Comparison of ENCODE assay signal across 18 cellular contexts in the genomic region with DNA sequence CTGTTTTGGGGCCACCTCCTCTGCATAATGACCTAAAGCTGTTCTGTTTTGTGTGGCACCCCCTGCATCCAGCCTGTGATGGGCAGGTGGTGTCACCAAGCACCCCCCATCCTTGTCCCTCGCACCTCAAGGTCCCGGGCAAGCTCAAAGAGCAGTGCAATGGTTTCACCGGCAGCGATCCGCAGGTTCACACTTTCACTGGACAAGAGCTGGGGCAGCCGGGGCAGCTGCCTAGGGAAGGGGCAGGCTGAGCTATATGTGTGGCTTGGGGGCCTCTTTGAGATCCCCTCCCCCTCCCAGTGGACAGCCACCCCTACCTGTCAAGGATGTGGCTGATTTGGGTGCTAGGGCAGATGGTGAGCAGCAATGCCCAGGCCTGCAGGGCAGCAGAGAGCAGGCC. TPM values are rescaled to one million over a fixed set of nuclear protein-coding genes. Genes with fewer than 3 reads are reported as not detected.
DNase-seq lines count a peak whose midpoint lies in the region; ATAC-seq and TF ChIP-seq lines count a peak whose summit lies in the region.
"Had no signal": no experiment of that assay in that cellular context is flagged by ENCODE, and none has a peak within 500 bp of the region (broad histone marks: within the 10 kb centered on the region; RNA-seq: fewer than 3 reads in every experiment).

No MANE protein-coding gene starts in this region.

- no peaks in the 10 kb centered on the region for H3K9me3 ChIP-seq in osteoblast (ENCODE audit: low read depth, low read length)

- peaks cover 14% of the 10 kb centered on the region for H3K4me1 ChIP-seq in osteoblast (ENCODE audit: insufficient read depth, low read length)

- H3K27me3 ChIP-seq in GM06990 (replicated peaks; ENCODE audit: control insufficient read depth, insufficient read depth, low read length): no peaks in the 10 kb centered on the region
- no peaks in the 10 kb centered on the region for H3K27me3 ChIP-seq in osteoblast (ENCODE audit: insufficient read depth, low read length)

- H3K4me2 ChIP-seq in osteoblast (ENCODE audit: insufficient read depth, low read length): no peak overlapping the region

- no peak overlapping the region for H3K4me3 ChIP-seq in GM06990 (replicated peaks; ENCODE audit: low read depth, low read length)
- no peak overlapping the region for H3K4me3 ChIP-seq in osteoblast (ENCODE audit: insufficient read depth, low read length)
- H3K4me3 ChIP-seq: K562 had no signal

- H3K36me3 ChIP-seq in GM06990 (ENCODE audit: control insufficient read depth, insufficient read depth, low read length): peaks cover 28% of the 10 kb centered on the region
- H3K36me3 ChIP-seq in osteoblast (ENCODE audit: insufficient read depth, low read length): peaks cover 33% of the 10 kb centered on the region

- no peak for ATAC-seq in activated T-helper 17 cell treated with anti-CD3 and anti-CD28 coated beads, Interleukin-2, amount 50 U/mL, for 72 hours (replicated peaks)
- no peak for ATAC-seq in GM21381 (IDR thresholded peaks at IDR 0.05; ENCODE audit: unreplicated experiment)
- no peak for ATAC-seq in HG03108 (IDR thresholded peaks at IDR 0.05; ENCODE audit: unreplicated experiment)
- ATAC-seq: K562 had no signal

- H4K20me1 ChIP-seq in osteoblast (ENCODE audit: insufficient read depth, low read length): no peaks in the 10 kb centered on the region

- H3K9me3 Mint-ChIP-seq in activated naive CD4-positive, alpha-beta T cell treated with anti-CD3 and anti-CD28 coated beads, Interleukin-2, amount 50 U/mL, for 24 hours: no peaks in the 10 kb centered on the region
- H3K9me3 Mint-ChIP-seq in activated T-helper 17 cell treated with anti-CD3 and anti-CD28 coated beads, Interleukin-2, amount 50 U/mL, for 72 hours: no peaks in the 10 kb centered on the region
- H3K9me3 Mint-ChIP-seq: CD14-positive monocyte had no signal

- H3K27ac ChIP-seq in osteoblast (ENCODE audit: low read depth, low read length): no peak overlapping the region

- no peak for DNase-seq in activated naive CD4-positive, alpha-beta T cell (lab: John Stamatoyannopoulos, UW)
- DNase-seq in GM06990 (ENCODE audit: extremely low read depth, insufficient read length): peak; percentile 3
- DNase-seq in osteoblast (ENCODE audit: insufficient read length, low spot score, missing footprints): peak; percentile 25
- DNase-seq: ACHN; DMS 273 treated with DMSO at 0.1 percent for 48 hours; DND-41; NCI-H1105 treated with DMSO at 0.1 percent for 48 hours; NCI-H1694; NCI-H2081 treated with DMSO at 0.1 percent for 48 hours; NCI-H446 treated with DMSO at 0.1 percent for 48 hours; NK-92 treated with Interleukin-12 subunit alpha and Interleukin-12 subunit beta, amount 100 ng/mL, for 24 hours; Right ventricle myocardium superior had no signal

- H3K4me1 Mint-ChIP-seq in activated naive CD4-positive, alpha-beta T cell treated with anti-CD3 and anti-CD28 coated beads, Interleukin-2, amount 50 U/mL, for 24 hours: peaks cover 14% of the 10 kb centered on the region
- peaks cover 14% of the 10 kb centered on the region for H3K4me1 Mint-ChIP-seq in activated T-helper 17 cell treated with anti-CD3 and anti-CD28 coated beads, Interleukin-2, amount 50 U/mL, for 72 hours

- H3K4me3 Mint-ChIP-seq in activated naive CD4-positive, alpha-beta T cell treated with anti-CD3 and anti-CD28 coated beads, Interleukin-2, amount 50 U/mL, for 24 hours: peak overlapping the region; percentile 57
- peak overlapping the region; percentile 89 for H3K4me3 Mint-ChIP-seq in activated T-helper 17 cell treated with anti-CD3 and anti-CD28 coated beads, Interleukin-2, amount 50 U/mL, for 72 hours
- H3K4me3 Mint-ChIP-seq: CD14-positive monocyte had no signal

- no peaks in the 10 kb centered on the region for H3K27me3 Mint-ChIP-seq in activated naive CD4-positive, alpha-beta T cell treated with anti-CD3 and anti-CD28 coated beads, Interleukin-2, amount 50 U/mL, for 24 hours
- H3K27me3 Mint-ChIP-seq in activated T-helper 17 cell treated with anti-CD3 and anti-CD28 coated beads, Interleukin-2, amount 50 U/mL, for 72 hours: no peaks in the 10 kb centered on the region

- no peak overlapping the region for H3K27ac Mint-ChIP-seq in activated naive CD4-positive, alpha-beta T cell treated with anti-CD3 and anti-CD28 coated beads, Interleukin-2, amount 50 U/mL, for 24 hours
- no peak overlapping the region for H3K27ac Mint-ChIP-seq in activated T-helper 17 cell treated with anti-CD3 and anti-CD28 coated beads, Interleukin-2, amount 50 U/mL, for 72 hours

- no peak for TF ChIP-seq CTCF in GM06990 (IDR thresholded peaks at IDR 0.05; ENCODE audit: insufficient read depth, low read length, poor library complexity, severe bottlenecking)
- no peak for TF ChIP-seq CTCF in osteoblast (IDR thresholded peaks at IDR 0.05; ENCODE audit: extremely low read depth, low read depth, low read length)

- H3K79me2 ChIP-seq in osteoblast (ENCODE audit: insufficient read depth, low read length): peaks cover 25% of the 10 kb centered on the region

- peaks cover 9% of the 10 kb centered on the region for H3K36me3 Mint-ChIP-seq in activated naive CD4-positive, alpha-beta T cell treated with anti-CD3 and anti-CD28 coated beads, Interleukin-2, amount 50 U/mL, for 24 hours
- H3K36me3 Mint-ChIP-seq in activated T-helper 17 cell treated with anti-CD3 and anti-CD28 coated beads, Interleukin-2, amount 50 U/mL, for 72 hours (ENCODE audit: low read depth): peaks cover 47% of the 10 kb centered on the region

- no peak overlapping the region for H2AFZ ChIP-seq in osteoblast (ENCODE audit: low read length)

RNA-seq across cellular contexts. Expression of a gene that starts 3.1 kb away (rescaled TPM):
- total RNA-seq in activated T-helper 17 cell treated with anti-CD3 and anti-CD28 coated beads, Interleukin-2, amount 50 U/mL, for 72 hours: 100 to 1,000 TPM in 1 of 2 donors, 10 to 100 TPM in 1; 59.2 to 139 TPM
- 60.4 and 65.1 TPM in 2 replicates for total RNA-seq in osteoblast

RNA-seq across cellular contexts. Expression of a gene that starts 10.1 kb away (rescaled TPM):
- 10 to 100 TPM; 12.2 to 13.0 TPM for total RNA-seq in activated T-helper 17 cell treated with anti-CD3 and anti-CD28 coated beads, Interleukin-2, amount 50 U/mL, for 72 hours
- total RNA-seq in osteoblast: 1.8 and 4.1 TPM in 2 replicates

RNA-seq across cellular contexts. Expression of a gene that starts 10.1 kb away (rescaled TPM):
- 10 to 100 TPM; 24.4 to 37.8 TPM for total RNA-seq in activated T-helper 17 cell treated with anti-CD3 and anti-CD28 coated beads, Interleukin-2, amount 50 U/mL, for 72 hours
- total RNA-seq in osteoblast: 6.5 and 8.0 TPM in 2 replicates

RNA-seq across cellular contexts. Expression of a gene that starts 10.2 kb away (rescaled TPM):
- under 1 TPM in 1 of 2 donors, not detected in 1; 0.34 TPM for total RNA-seq in activated T-helper 17 cell treated with anti-CD3 and anti-CD28 coated beads, Interleukin-2, amount 50 U/mL, for 72 hours
- total RNA-seq in osteoblast: not detected in 2 replicates
- total RNA-seq: K562 had no signal

RNA-seq across cellular contexts. Expression of a gene that starts 14.2 kb away (rescaled TPM):
- total RNA-seq in activated T-helper 17 cell treated with anti-CD3 and anti-CD28 coated beads, Interleukin-2, amount 50 U/mL, for 72 hours: under 1 TPM in 1 of 2 donors, not detected in 1; 0.29 TPM
- total RNA-seq in osteoblast: under 0.01 and 0.59 TPM in 2 replicates

Comparison
In these comparisons a context has a peak if more than half of its experiments do, and no peak if none do; other contexts are left out.
1. DNase-seq: peak in GM06990 (single experiment) and osteoblast (single experiment); none in activated naive CD4-positive, alpha-beta T cell (0 of 4).